1 cellular context compared by ENCODE assay signal in genomic region chr20:63275825-63276224, GRCh38.
A peak's percentile ranks its signal among the peaks of the same experiment; 100 is the strongest.
TF ChIP-seq lines count a peak whose summit lies in the region.

No MANE protein-coding gene starts in this region.

TF ChIP-seq in HepG2, 621 proteins besides CTCF, POLR2A, EP300 and RAD21:
- TF ChIP-seq ZNF569 (CRISPR knock-in tag; IDR thresholded peaks at IDR 0.05; ENCODE audit: borderline replicate concordance) (no peak), TEAD3 (CRISPR knock-in tag; optimal IDR thresholded peaks at IDR 0.05; ENCODE audit: borderline replicate concordance) (no peak), EED (CRISPR knock-in tag; IDR thresholded peaks at IDR 0.05) (0 out of 2 replicates have a peak, but pooled peaks have one; percentile 60), HNF4A (CRISPR knock-in tag; IDR thresholded peaks at IDR 0.05) (no peak), BCL3 (CRISPR knock-in tag; IDR thresholded peaks at IDR 0.05) (no peak), AGO2 (optimal IDR thresholded peaks at IDR 0.05; ENCODE audit: low read depth, low read length) (peak; percentile 53), PCBP1 (IDR thresholded peaks at IDR 0.05; ENCODE audit: borderline replicate concordance, low read depth, low read length) (0 out of 2 replicates have a peak, but pooled peaks have one; percentile 37), ZNF580 (CRISPR knock-in tag; IDR thresholded peaks at IDR 0.05; ENCODE audit: borderline replicate concordance, low read depth) (no peak), SAFB2 (CRISPR knock-in tag; IDR thresholded peaks at IDR 0.05; ENCODE audit: borderline replicate concordance, low read depth) (no peak), KDM5B (CRISPR knock-in tag; IDR thresholded peaks at IDR 0.05; ENCODE audit: borderline replicate concordance) (no peak), ATAD3A (CRISPR knock-in tag; IDR thresholded peaks at IDR 0.05) (no peak), HMGXB4 (CRISPR knock-in tag; IDR thresholded peaks at IDR 0.05; ENCODE audit: borderline replicate concordance in 1 of 2, low read depth in 1 of 2) (no peak), ZBTB7A (CRISPR knock-in tag; IDR thresholded peaks at IDR 0.05) (no peak), ZNF607 (CRISPR knock-in tag; IDR thresholded peaks at IDR 0.05; ENCODE audit: borderline replicate concordance) (no peak)
